2 cellular contexts compared by ENCODE assay signal in the genomic region with DNA sequence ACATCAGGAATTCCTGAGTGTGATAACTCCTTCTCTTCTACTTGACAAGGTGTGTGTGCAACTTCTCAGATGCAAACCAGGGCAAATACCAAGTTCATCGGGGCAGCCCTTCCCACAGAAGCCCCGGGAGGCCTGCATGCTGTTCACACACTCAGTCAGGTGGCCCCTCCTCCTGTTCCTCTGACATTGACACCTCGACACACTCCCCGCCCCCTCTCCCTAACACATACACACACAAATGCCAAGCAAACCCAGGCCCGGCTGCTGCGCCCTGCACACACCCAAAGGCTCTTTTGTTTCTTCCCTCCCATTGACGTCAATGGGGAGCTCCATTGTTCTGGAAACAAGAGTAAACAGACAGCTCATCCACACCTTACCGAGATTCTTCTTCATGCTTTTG.
A peak's percentile ranks its signal among the peaks of the same experiment; 100 is the strongest.
TF ChIP-seq lines count a peak whose summit lies in the region.

No MANE protein-coding gene starts in this region.

TF ChIP-seq in H1, 55 proteins besides CTCF, POLR2A, EP300 and RAD21:
- TF ChIP-seq, protein P1, sequence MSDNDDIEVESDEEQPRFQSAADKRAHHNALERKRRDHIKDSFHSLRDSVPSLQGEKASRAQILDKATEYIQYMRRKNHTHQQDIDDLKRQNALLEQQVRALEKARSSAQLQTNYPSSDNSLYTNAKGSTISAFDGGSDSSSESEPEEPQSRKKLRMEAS (IDR thresholded peaks at IDR 0.05) = peak; percentile 39; the same call in 1 of the 2 replicates
- TF ChIP-seq RBBP5 (IDR thresholded peaks at IDR 0.05; ENCODE audit: borderline replicate concordance, low read depth, low read length) = 0 out of 2 replicates have a peak, but pooled peaks have one; percentile 1
- peak in 1 of 2 experiments; percentile 58; a peak in 1 of 4 replicates for TF ChIP-seq SIN3A (conservative IDR thresholded peaks at IDR 0.05 in 1 of 2, IDR thresholded peaks at IDR 0.05 in 1 of 2; ENCODE audit: low read depth in 1 of 2, low read length in 2 of 2)
- TF ChIP-seq GABPA (IDR thresholded peaks at IDR 0.05; ENCODE audit: borderline replicate concordance, insufficient read depth, low read length) = no peak

TF ChIP-seq in neural cell, 6 proteins besides CTCF, POLR2A, EP300 and RAD21:
- TF ChIP-seq TAF1 (IDR thresholded peaks at IDR 0.05; ENCODE audit: low read depth) = no peak
- no peak for TF ChIP-seq MXI1 (conservative IDR thresholded peaks at IDR 0.05; ENCODE audit: poor library complexity, severe bottlenecking)
- no peak for TF ChIP-seq POLR2AphosphoS5 (IDR thresholded peaks at IDR 0.05)
- TF ChIP-seq SMC3 (conservative IDR thresholded peaks at IDR 0.05; ENCODE audit: poor library complexity) = no peak
- TF ChIP-seq EZH2 (IDR thresholded peaks at IDR 0.05; ENCODE audit: borderline replicate concordance, insufficient read depth, low read length, poor library complexity, severe bottlenecking) = no peak
- TF ChIP-seq, protein P2, sequence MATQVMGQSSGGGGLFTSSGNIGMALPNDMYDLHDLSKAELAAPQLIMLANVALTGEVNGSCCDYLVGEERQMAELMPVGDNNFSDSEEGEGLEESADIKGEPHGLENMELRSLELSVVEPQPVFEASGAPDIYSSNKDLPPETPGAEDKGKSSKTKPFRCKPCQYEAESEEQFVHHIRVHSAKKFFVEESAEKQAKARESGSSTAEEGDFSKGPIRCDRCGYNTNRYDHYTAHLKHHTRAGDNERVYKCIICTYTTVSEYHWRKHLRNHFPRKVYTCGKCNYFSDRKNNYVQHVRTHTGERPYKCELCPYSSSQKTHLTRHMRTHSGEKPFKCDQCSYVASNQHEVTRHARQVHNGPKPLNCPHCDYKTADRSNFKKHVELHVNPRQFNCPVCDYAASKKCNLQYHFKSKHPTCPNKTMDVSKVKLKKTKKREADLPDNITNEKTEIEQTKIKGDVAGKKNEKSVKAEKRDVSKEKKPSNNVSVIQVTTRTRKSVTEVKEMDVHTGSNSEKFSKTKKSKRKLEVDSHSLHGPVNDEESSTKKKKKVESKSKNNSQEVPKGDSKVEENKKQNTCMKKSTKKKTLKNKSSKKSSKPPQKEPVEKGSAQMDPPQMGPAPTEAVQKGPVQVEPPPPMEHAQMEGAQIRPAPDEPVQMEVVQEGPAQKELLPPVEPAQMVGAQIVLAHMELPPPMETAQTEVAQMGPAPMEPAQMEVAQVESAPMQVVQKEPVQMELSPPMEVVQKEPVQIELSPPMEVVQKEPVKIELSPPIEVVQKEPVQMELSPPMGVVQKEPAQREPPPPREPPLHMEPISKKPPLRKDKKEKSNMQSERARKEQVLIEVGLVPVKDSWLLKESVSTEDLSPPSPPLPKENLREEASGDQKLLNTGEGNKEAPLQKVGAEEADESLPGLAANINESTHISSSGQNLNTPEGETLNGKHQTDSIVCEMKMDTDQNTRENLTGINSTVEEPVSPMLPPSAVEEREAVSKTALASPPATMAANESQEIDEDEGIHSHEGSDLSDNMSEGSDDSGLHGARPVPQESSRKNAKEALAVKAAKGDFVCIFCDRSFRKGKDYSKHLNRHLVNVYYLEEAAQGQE (IDR thresholded peaks at IDR 0.05; ENCODE audit: borderline replicate concordance) = no peak
